ENCODE assay signal across 21 cellular contexts in genomic region chr2:124533226-124533954, GRCh38.
A peak's percentile ranks its signal among the peaks of the same experiment; 100 is the strongest.
DNase-seq lines count a peak whose midpoint lies in the region; ATAC-seq, FAIRE-seq and TF ChIP-seq lines count a peak whose summit lies in the region.
"Had no signal": no experiment of that assay in that cellular context is flagged by ENCODE, and none has a peak within 500 bp of the region (broad histone marks: within the 10 kb centered on the region; RNA-seq: fewer than 3 reads in every experiment).

No MANE protein-coding gene starts in this region.

- ATAC-seq in Right ventricle myocardium inferior, result peak; percentile 36
- ATAC-seq: A549, GM12878, HepG2 had no signal

- H3K23ac ChIP-seq in H1 (ENCODE audit: insufficient read length), result no peak overlapping the region

- no peak overlapping the region for H2BK5ac ChIP-seq in H1 (ENCODE audit: low read depth, low read length)

- no peak overlapping the region for H2AFZ ChIP-seq in H1 (ENCODE audit: low read length)

- no peak overlapping the region for H3K4me3 ChIP-seq in HAP-1
- H3K4me3 ChIP-seq in H1 (ENCODE audit: extremely low read depth in 1 of 4, insufficient read depth in 2 of 4, low read depth in 3 of 4, low read length in 4 of 4), result no peak overlapping the region
- H3K4me3 ChIP-seq: A549, GM12878 had no signal

- H3K9me3 ChIP-seq in HAP-1 (no peaks in the 10 kb centered on the region), H1 (ENCODE audit: insufficient read depth in 2 of 2, low read depth in 1 of 2, low read length in 1 of 2) (0 out of 4 replicates have a peak, but pooled peaks cover 3% of the 10 kb centered on the region in 2 experiments)
- H3K9me3 ChIP-seq: A549, Caco-2 had no signal

- H3K56ac ChIP-seq in H1 (replicated peaks; ENCODE audit: insufficient read length, low read depth, low read length), result no peak overlapping the region

- 0 out of 2 replicates have a peak overlapping the region, but pooled peaks have one; percentile 55 for H2BK12ac ChIP-seq in H1 (ENCODE audit: low read depth, low read length)

- no peaks in the 10 kb centered on the region for H3K27me3 Mint-ChIP-seq in nephron (ENCODE audit: low read depth)
- H3K27me3 Mint-ChIP-seq: CD4-positive, alpha-beta T cell; IgD-negative memory B cell had no signal

- H3K9ac ChIP-seq in H1 (replicated peaks in 1 of 4; ENCODE audit: extremely low read depth in 1 of 4, low read depth in 3 of 4, low read length in 3 of 4), result no peak overlapping the region

- no peak overlapping the region for H4K8ac ChIP-seq in H1 (ENCODE audit: extremely low read depth, insufficient read depth, low read length)

- H3K36me3 Mint-ChIP-seq in nephron (ENCODE audit: low read depth), result no peaks in the 10 kb centered on the region
- H3K36me3 Mint-ChIP-seq: IgD-negative memory B cell had no signal

- TF ChIP-seq EP300 in H1 (IDR thresholded peaks at IDR 0.05; ENCODE audit: borderline replicate concordance in 1 of 2, low read depth in 2 of 2, low read length in 2 of 2), result no peak

- H3K27me3 ChIP-seq in HAP-1 (ENCODE audit: low read depth) (no peaks in the 10 kb centered on the region), H1 (replicated peaks in 1 of 4; ENCODE audit: control insufficient read depth in 3 of 4, extremely low read depth in 1 of 4, insufficient read depth in 3 of 4, low read length in 3 of 4) (no peaks in the 10 kb centered on the region)

- H2BK20ac ChIP-seq in H1 (ENCODE audit: low read length), result no peak overlapping the region

- H4K91ac ChIP-seq in H1 (replicated peaks; ENCODE audit: insufficient read length, low read length), result no peak overlapping the region

- CTCF ChIA-PET in H1 (lab: Charles Lee; ENCODE audit: partially characterized antibody), result interaction anchor here (0.7 kb wide), 1 partner anchor 15 kb away, joined by 3 read pairs; no protein-coding TSS in a partner anchor
- CTCF ChIA-PET in GM10248 (lab: Yijun Ruan, JAX), result interaction anchor here (1.0 to 1.5 kb wide), 4 partner anchors 8 to 46 kb away, joined by 3 to 4 read pairs (median 4); no protein-coding TSS in a partner anchor

- H3K4me1 ChIP-seq in HAP-1 (no peaks in the 10 kb centered on the region), H1 (replicated peaks in 1 of 4; ENCODE audit: control insufficient read depth in 3 of 4, insufficient read depth in 4 of 4, low read length in 3 of 4) (peaks cover 0 to 2% (median 0%) of the 10 kb centered on the region in 4 experiments; a peak in 1 of 7 replicates)
- H3K4me1 ChIP-seq: A549, Caco-2 had no signal

- H2BK15ac ChIP-seq in H1 (ENCODE audit: low read length), result no peak overlapping the region

- TF ChIP-seq POLR2A in H1 (IDR thresholded peaks at IDR 0.05; ENCODE audit: control extremely low read depth in 1 of 2, low read depth in 2 of 2, low read length in 2 of 2), result no peak

- H3K4me3 Mint-ChIP-seq in nephron, result no peak overlapping the region
- H3K4me3 Mint-ChIP-seq: CD4-positive, alpha-beta T cell; IgD-negative memory B cell had no signal

- H3K79me1 ChIP-seq in H1 (ENCODE audit: low read depth, low read length), result no peaks in the 10 kb centered on the region

- H3K4me1 Mint-ChIP-seq in nephron, result peaks cover 17% of the 10 kb centered on the region
- H3K4me1 Mint-ChIP-seq: IgD-negative memory B cell had no signal

- no peak overlapping the region for H3K14ac ChIP-seq in H1 (ENCODE audit: insufficient read length)

- no peaks in the 10 kb centered on the region for H3K79me2 ChIP-seq in H1 (ENCODE audit: control insufficient read depth in 1 of 2, insufficient read depth in 2 of 2, low read length in 2 of 2)

- in situ Hi-C loops in HAP-1 (cut with MboI; ENCODE audit: low sequenced_read_pairs), result no loop called here

- no peak for FAIRE-seq in H1 (lab: Jason Lieb, UNC)
- FAIRE-seq: A549, D721Med, GM12878, HepG2 had no signal

- H3K23me2 ChIP-seq in H1 (ENCODE audit: low read depth, low read length), result no peaks in the 10 kb centered on the region

- TF ChIP-seq RAD21 in H1 (IDR thresholded peaks at IDR 0.05 in 1 of 2, conservative IDR thresholded peaks at IDR 0.05 in 1 of 2; ENCODE audit: low read depth in 2 of 2, low read length in 2 of 2), result no peak

- no peak overlapping the region for H4K5ac ChIP-seq in H1 (ENCODE audit: insufficient read length, low read depth, low read length)

- no peak overlapping the region for H2BK120ac ChIP-seq in H1 (replicated peaks; ENCODE audit: low read depth, low read length)

- H3K27ac ChIP-seq in H1 (ENCODE audit: low read depth, low read length), result no peak overlapping the region
- H3K27ac ChIP-seq: 22Rv1, A549, C4-2B had no signal

- intact Hi-C loops in Right ventricle myocardium inferior (cut with DNase I) (no loop called here), cardiac septum (cut with DNase I) (no loop called here)

- no peak overlapping the region for H3K4me2 ChIP-seq in H1 (ENCODE audit: insufficient read depth in 1 of 2, low read depth in 2 of 2, low read length in 2 of 2)
- H3K4me2 ChIP-seq: A549 had no signal

- POLR2A ChIA-PET in H1 (lab: Charles Lee; ENCODE audit: partially characterized antibody), result no interaction called here
- POLR2A ChIA-PET in GM10248 (lab: Yijun Ruan, JAX), result no interaction called here

- TF ChIP-seq CTCF in H1 (IDR thresholded peaks at IDR 0.05; ENCODE audit: control extremely low read depth in 1 of 3, insufficient read depth in 1 of 3, low read depth in 1 of 3, low read length in 3 of 3), result no peak
- TF ChIP-seq CTCF in nephron (IDR thresholded peaks at IDR 0.05; ENCODE audit: unreplicated experiment in 3 of 3), result no peak
- TF ChIP-seq CTCF in GM10248 (IDR thresholded peaks at IDR 0.05; ENCODE audit: control extremely low read depth, extremely low read depth, low read depth, missing control alignments), result no peak

- no peak for DNase-seq in Right ventricle myocardium inferior (ENCODE audit: missing footprints)
- DNase-seq in cardiac septum (ENCODE audit: low spot score), result no peak
- peak; percentile 38 to 51 for DNase-seq in HAP-1 (ENCODE audit: low spot score in 2 of 2)
- no peak for DNase-seq in H1 (ENCODE audit: low read depth in 1 of 2, low spot score in 2 of 2)
- no peak for DNase-seq in GM10248 (ENCODE audit: extremely low spot score)
- DNase-seq in stimulated activated naive CD4-positive, alpha-beta T cell treated with Interleukin-2 at 50 U/mL for 16 hours (lab: John Stamatoyannopoulos, UW), result no peak
- DNase-seq in GOT3 (lab: John Stamatoyannopoulos, UW), result no peak
- DNase-seq: AML-193; Caco-2; CD4-positive, alpha-beta T cell; DMS79; GF-D8; H7 had no signal

- H3K18ac ChIP-seq in H1 (ENCODE audit: extremely low read depth, low read length), result no peak overlapping the region

- peak overlapping the region; percentile 2 to 33 (median 3) for H3K27ac Mint-ChIP-seq in nephron
- H3K27ac Mint-ChIP-seq: CD4-positive, alpha-beta T cell; IgD-negative memory B cell had no signal

- no peak overlapping the region for H2AK5ac ChIP-seq in H1 (ENCODE audit: low read depth, low read length)

- no peaks in the 10 kb centered on the region for H4K20me1 ChIP-seq in H1 (replicated peaks in 1 of 2; ENCODE audit: control insufficient read depth in 1 of 2, insufficient read depth in 2 of 2, low read length in 2 of 2)

- H3K36me3 ChIP-seq in HAP-1 (replicated peaks) (no peaks in the 10 kb centered on the region), H1 (ENCODE audit: control insufficient read depth in 2 of 4, insufficient read depth in 4 of 4, low read length in 3 of 4) (no peaks in the 10 kb centered on the region)

- H3K4ac ChIP-seq in H1 (replicated peaks; ENCODE audit: insufficient read length, low read depth, low read length), result no peak overlapping the region

- no peaks in the 10 kb centered on the region for H3K9me3 Mint-ChIP-seq in nephron

- WGBS in H1 (ENCODE audit: extremely low coverage in 1 of 2, insufficient coverage in 1 of 2, insufficient read length in 1 of 2, insufficient replicate concordance in 2 of 2, low coverage in 1 of 2, low lambda C conversion rate in 2 of 2, missing lambda C conversion rate in 1 of 2), 2 experiments, result 88% methylated on average over 7 of the region's 7 CpGs; no CpG with 5 or more reads in 1 of the 2 experiments

TF ChIP-seq in H1, 55 proteins besides CTCF, POLR2A, EP300 and RAD21:
- no peak for TF ChIP-seq KDM1A (IDR thresholded peaks at IDR 0.05; ENCODE audit: borderline replicate concordance, low read length)
- no peak for TF ChIP-seq PHF8 (conservative IDR thresholded peaks at IDR 0.05; ENCODE audit: low read depth, low read length)
- TF ChIP-seq BACH1 (IDR thresholded peaks at IDR 0.05; ENCODE audit: low read length), result no peak

Comparison
In these comparisons a context has a peak if more than half of its experiments do, and no peak if none do; other contexts are left out.
1. DNase-seq: peak in HAP-1 (2 of 2); none in Right ventricle myocardium inferior (single experiment), cardiac septum (single experiment), H1 (0 of 2), GM10248 (single experiment), stimulated activated naive CD4-positive, alpha-beta T cell treated with Interleukin-2 at 50 U/mL for 16 hours (single experiment) and GOT3 (single experiment).